In the genomic region with DNA sequence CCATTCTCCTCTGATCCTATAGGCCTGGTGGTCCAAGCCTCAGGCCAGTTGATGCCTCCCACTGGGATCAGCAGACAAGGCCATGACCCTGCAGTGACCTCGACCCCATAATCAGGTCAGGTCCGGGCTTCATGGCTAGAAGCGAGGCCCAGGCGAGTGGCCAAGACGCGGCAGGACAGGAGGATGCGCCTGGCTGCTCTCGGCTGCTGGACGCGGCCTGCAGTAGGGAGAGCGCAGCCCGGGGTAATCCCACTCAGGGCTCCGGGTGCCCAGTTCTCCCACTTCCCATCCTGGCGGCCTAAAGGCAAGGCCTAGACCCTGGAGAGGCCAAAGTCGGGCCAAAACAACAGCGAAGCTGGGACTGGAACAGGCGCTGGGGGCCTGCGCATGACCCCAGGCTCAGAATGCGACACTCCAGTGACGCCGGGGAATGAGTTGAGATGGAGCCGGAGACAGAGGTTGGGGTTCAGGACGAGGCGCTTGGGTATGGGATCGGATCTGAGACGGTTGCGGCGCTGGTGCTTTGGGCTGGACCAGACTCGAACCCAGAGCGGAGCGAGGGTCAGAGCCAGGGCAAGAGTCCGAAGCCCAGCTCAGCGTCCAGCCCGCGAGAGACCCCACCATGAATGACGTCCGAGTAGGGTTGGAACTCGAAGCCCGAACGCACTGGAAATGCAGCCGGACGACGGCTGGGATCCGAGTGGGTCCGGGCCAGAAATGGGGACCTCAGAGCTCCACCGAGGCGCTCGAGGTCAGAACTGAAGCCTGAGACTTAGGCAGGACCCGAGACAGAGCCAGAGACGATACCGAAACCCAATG, we compare ENCODE assay signal across 21 cellular contexts. TPM values are rescaled to one million over a fixed set of nuclear protein-coding genes. Genes with fewer than 3 reads are reported as not detected.
DNase-seq lines count a peak whose midpoint lies in the region; ATAC-seq and TF ChIP-seq lines count a peak whose summit lies in the region.
"Had no signal": no experiment of that assay in that cellular context is flagged by ENCODE, and none has a peak within 500 bp of the region (broad histone marks: within the 10 kb centered on the region; RNA-seq: fewer than 3 reads in every experiment).

No MANE protein-coding gene starts in this region.

- intact Hi-C loops in ascending aorta (cut with DNase I), result no loop called here
- intact Hi-C loops in sciatic nerve (cut with DNase I), result no loop called here

- H2AFZ ChIP-seq in GM23248, result no peak overlapping the region; the same call in 1 of the 2 replicates

- H3F3A ChIP-seq in GM23248 (ENCODE audit: insufficient read depth), result peaks cover 9% of the 10 kb centered on the region

- ATAC-seq in sciatic nerve (no peak), HG03442 (IDR thresholded peaks at IDR 0.05; ENCODE audit: unreplicated experiment) (no peak), HG02623 (IDR thresholded peaks at IDR 0.05; ENCODE audit: unreplicated experiment) (no peak)
- ATAC-seq: activated naive CD8-positive, alpha-beta T cell treated with anti-CD3 and anti-CD28 coated beads, Interleukin-2, amount 50 U/mL, for 24 hours; activated T-helper 17 cell treated with anti-CD3 and anti-CD28 coated beads, Interleukin-2, amount 50 U/mL, for 72 hours; right cardiac atrium had no signal

- WGBS in GM23248 (ENCODE audit: low coverage in 1 of 2, low lambda C conversion rate in 2 of 2, missing lambda C conversion rate in 2 of 2), 2 experiments, result 48 to 51% methylated on average over 46 to 48 of the region's 51 CpGs

- H3K4me3 ChIP-seq in GM23248 (no peak overlapping the region), ascending aorta (peak overlapping the region; percentile 22 to 62)
- H3K4me3 ChIP-seq: cardiac muscle cell, uterus had no signal

- TF ChIP-seq CTCF in ascending aorta (IDR thresholded peaks at IDR 0.05), result no peak

- peaks cover 94% of the 10 kb centered on the region for H3K27me3 ChIP-seq in GM23248 (replicated peaks; ENCODE audit: insufficient read depth)
- peaks cover 26% of the 10 kb centered on the region for H3K27me3 ChIP-seq in ascending aorta

- no peaks in the 10 kb centered on the region for H3K79me2 ChIP-seq in GM23248 (ENCODE audit: insufficient read depth)

- DNase-seq in GM23248, result peak; percentile 22
- no peak for DNase-seq in ascending aorta (ENCODE audit: low spot score in 2 of 2)
- DNase-seq in islet precursor cell, result peak; percentile 43
- peak; percentile 48 for DNase-seq in sciatic nerve (ENCODE audit: low spot score)
- no peak for DNase-seq in activated CD8-positive, alpha-beta memory T cell treated with anti-CD3 and anti-CD28 coated beads, Interleukin-2, amount 50 U/mL, for 4 hours
- DNase-seq: activated B cell treated with CpG ODN at 0.5 μM for 24 hours; activated naive CD8-positive, alpha-beta T cell treated with anti-CD3 and anti-CD28 coated beads, Interleukin-2, amount 50 U/mL, for 24 hours; esophagus squamous epithelium; Karpas-422; midbrain; NCI-H1092; NCI-H748 treated with DMSO at 0.1 percent for 48 hours; OCI-M1; T-helper 2 cell; uterus had no signal

- no peak overlapping the region for H3K4me2 ChIP-seq in GM23248 (ENCODE audit: unreplicated experiment)

- H3K9me3 ChIP-seq in GM23248 (ENCODE audit: low read depth) (no peaks in the 10 kb centered on the region), ascending aorta (no peaks in the 10 kb centered on the region)
- H3K9me3 ChIP-seq: esophagus squamous epithelium, neutrophil, uterus had no signal

- H3K9ac ChIP-seq in GM23248, result no peak overlapping the region

- H3K27ac ChIP-seq in GM23248 (no peak overlapping the region), ascending aorta (no peak overlapping the region)
- H3K27ac ChIP-seq: cardiac muscle cell, esophagus squamous epithelium, neutrophil, uterus had no signal

- H3K36me3 ChIP-seq in GM23248 (ENCODE audit: low read depth), result no peaks in the 10 kb centered on the region
- no peaks in the 10 kb centered on the region for H3K36me3 ChIP-seq in ascending aorta
- H3K36me3 ChIP-seq: cardiac muscle cell, esophagus squamous epithelium, neutrophil, uterus had no signal

- H3K9me2 ChIP-seq in GM23248 (ENCODE audit: insufficient read depth), result no peaks in the 10 kb centered on the region

- in situ Hi-C loops in GM23248 (cut with MboI), result no loop called here

- H3K4me1 ChIP-seq in GM23248 (ENCODE audit: insufficient read depth) (peaks cover 3% of the 10 kb centered on the region; the same call in 1 of the 2 replicates), ascending aorta (peaks cover 3 to 22% of the 10 kb centered on the region in 2 donors)

- no peaks in the 10 kb centered on the region for H4K20me1 ChIP-seq in GM23248 (ENCODE audit: insufficient read depth)

RNA-seq across cellular contexts. Expression of gene LHX6, which starts 3.2 kb away (rescaled TPM):
- total RNA-seq in GM23248 (2014; rRNA removed; shearing (Covaris generic)), result not detected in 2 replicates
- not detected in 2 replicates for polyA plus RNA-seq in GM23248 (2016; fragmentation: Nextera tagmentation; extraction: Ambion mirVana)
- total RNA-seq in ascending aorta (141 TPM), sciatic nerve (11.5 TPM)
- total RNA-seq: activated B cell treated with CpG ODN at 0.5 μM for 24 hours; activated T-helper 17 cell treated with anti-CD3 and anti-CD28 coated beads, Interleukin-2, amount 50 U/mL, for 72 hours had no signal
- polyA plus RNA-seq: cardiac muscle cell had no signal

RNA-seq across cellular contexts. Expression of gene RBM18, which starts 39.1 kb away (rescaled TPM):
- total RNA-seq in GM23248 (2014; rRNA removed; shearing (Covaris generic)), result 11.6 and 12.8 TPM in 2 replicates
- 30.8 and 32.6 TPM in 2 replicates for polyA plus RNA-seq in GM23248 (2016; fragmentation: Nextera tagmentation; extraction: Ambion mirVana)
- total RNA-seq in ascending aorta (63.8 TPM), sciatic nerve (16.0 TPM)

RNA-seq across cellular contexts. Expression of gene MRRF, which starts 39.1 kb away (rescaled TPM):
- 22.8 and 30.8 TPM in 2 replicates for total RNA-seq in GM23248 (2014; rRNA removed; shearing (Covaris generic))
- 23.7 and 26.8 TPM in 2 replicates for polyA plus RNA-seq in GM23248 (2016; fragmentation: Nextera tagmentation; extraction: Ambion mirVana)
- 16.1 TPM for total RNA-seq in ascending aorta
- total RNA-seq in sciatic nerve, result 25.9 TPM

Comparison
In these comparisons a context has a peak if more than half of its experiments do, and no peak if none do; other contexts are left out.
1. DNase-seq: peak in GM23248 (single experiment), islet precursor cell (single experiment) and sciatic nerve (single experiment); none in ascending aorta (0 of 2) and activated CD8-positive, alpha-beta memory T cell treated with anti-CD3 and anti-CD28 coated beads, Interleukin-2, amount 50 U/mL, for 4 hours (single experiment).
2. RNA of gene LHX6, which starts 3.2 kb away (total RNA-seq): 141 TPM in ascending aorta (single experiment) and 11.5 TPM in sciatic nerve (single experiment); not detected in GM23248; every median in the first group is over 10 times any median in the second.